In the genomic region with DNA sequence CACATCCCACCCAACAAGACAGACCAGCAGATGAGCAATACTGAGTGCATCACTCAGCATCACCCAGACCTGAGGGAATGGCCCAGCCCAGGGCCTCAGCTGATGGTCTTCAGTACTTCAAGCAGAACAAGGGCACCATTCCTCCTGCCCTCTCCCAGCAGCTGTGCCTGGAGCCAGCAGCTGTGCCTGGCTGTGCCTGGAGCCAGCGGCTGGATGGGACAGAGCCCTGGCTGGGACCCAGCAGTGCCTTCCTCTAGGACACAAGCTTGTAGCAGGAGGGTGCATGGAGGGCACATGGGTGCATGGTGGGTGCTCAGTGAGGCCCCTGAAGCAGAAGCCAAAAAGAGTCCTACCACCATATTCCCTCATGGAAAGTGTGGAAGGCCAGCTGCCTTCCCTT, we compare ENCODE assay signal across 17 cellular contexts.
"Had no signal": no experiment of that assay in that cellular context is flagged by ENCODE, and none has a peak within 500 bp of the region (broad histone marks: within the 10 kb centered on the region; RNA-seq: fewer than 3 reads in every experiment).

No MANE protein-coding gene starts in this region.

- H3K4me3 ChIP-seq: esophagus squamous epithelium, gastroesophageal sphincter, hepatocyte, ovary, prostate gland, right lobe of liver, thoracic aorta, transverse colon had no signal

- DNase-seq: effector memory CD8-positive, alpha-beta T cell; esophagus squamous epithelium; foreskin fibroblast; left colon; left ventricle myocardium superior; mammary epithelial cell; natural killer cell; ovary; retina; right lobe of liver; stimulated activated CD4-positive, alpha-beta T cell treated with anti-CD3 and anti-CD28 coated beads, Interleukin-4, amount 100 ng/mL, for 1 hour; stimulated activated CD8-positive, alpha-beta memory T cell treated with anti-CD3 and anti-CD28 coated beads, Interleukin-4, amount 100 ng/mL, for 48 hours; transverse colon had no signal

- H3K36me3 ChIP-seq: esophagus squamous epithelium, gastroesophageal sphincter, ovary, prostate gland, right lobe of liver, thoracic aorta, transverse colon had no signal

- H3K27ac ChIP-seq: esophagus squamous epithelium, gastroesophageal sphincter, hepatocyte, ovary, prostate gland, right lobe of liver, thoracic aorta, transverse colon had no signal

- H3K9me3 ChIP-seq: esophagus squamous epithelium, gastroesophageal sphincter, ovary, prostate gland, right lobe of liver, thoracic aorta, transverse colon had no signal

- H3K4me1 ChIP-seq: esophagus squamous epithelium, gastroesophageal sphincter, prostate gland, right lobe of liver, transverse colon had no signal

- H3K27me3 ChIP-seq: hepatocyte, ovary, right lobe of liver, transverse colon had no signal
